Comparison of ENCODE assay signal across 8 cellular contexts in genomic region chr2:224520064-224520463, GRCh38.
A peak's percentile ranks its signal among the peaks of the same experiment; 100 is the strongest.
DNase-seq lines count a peak whose midpoint lies in the region; ATAC-seq, FAIRE-seq and TF ChIP-seq lines count a peak whose summit lies in the region.

No MANE protein-coding gene starts in this region.

- peaks cover 2% of the 10 kb centered on the region for H3K36me3 Mint-ChIP-seq in central memory CD8-positive, alpha-beta T cell (ENCODE audit: insufficient read depth)

- DNase-seq in GM12892 (ENCODE audit: insufficient read length) (no peak), LHCN-M2 (ENCODE audit: low read depth) (peak; percentile 72), stromal cell of bone marrow (ENCODE audit: low read depth) (peak; percentile 54), tibial nerve (ENCODE audit: low spot score in 2 of 2) (no peak), NCI-H2171 treated with DMSO at 0.1 percent for 48 hours (lab: John Stamatoyannopoulos, UW) (no peak), NCI-H69 (lab: John Stamatoyannopoulos, UW) (no peak)
- DNase-seq in central memory CD8-positive, alpha-beta T cell (ENCODE audit: low spot score in 2 of 2): no peak

- FAIRE-seq in GM12892 (lab: Jason Lieb, UNC): peak; percentile 84

- WGBS in tibial nerve, 2 donors: 56 to 59% methylated on average over 1 of the region's 1 CpG

- peak overlapping the region in 1 of 4 donors; percentile 34 for H3K27ac ChIP-seq in tibial nerve

- ATAC-seq in GM21717 (IDR thresholded peaks at IDR 0.05; ENCODE audit: unreplicated experiment): peak; percentile 70
- peak; percentile 57 for ATAC-seq in central memory CD8-positive, alpha-beta T cell (replicated peaks; ENCODE audit: extremely low read depth, poor library complexity, severe bottlenecking)

- peak overlapping the region; percentile 63 for H3K27ac Mint-ChIP-seq in central memory CD8-positive, alpha-beta T cell (ENCODE audit: low read depth)

- H3K4me1 Mint-ChIP-seq in central memory CD8-positive, alpha-beta T cell: peaks cover 69% of the 10 kb centered on the region

- TF ChIP-seq POLR2A in GM12892 (IDR thresholded peaks at IDR 0.05; ENCODE audit: low read depth, low read length) (no peak), tibial nerve (IDR thresholded peaks at IDR 0.05) (no peak)

- no peaks in the 10 kb centered on the region for H3K27me3 Mint-ChIP-seq in central memory CD8-positive, alpha-beta T cell

- peak overlapping the region; percentile 23 for H3K4me3 Mint-ChIP-seq in central memory CD8-positive, alpha-beta T cell

- no peaks in the 10 kb centered on the region for H3K36me3 ChIP-seq in tibial nerve

- no peak overlapping the region for H3K4me3 ChIP-seq in tibial nerve

- H3K27me3 ChIP-seq in tibial nerve: no peaks in the 10 kb centered on the region

- peaks cover 0 to 68% (median 25%) of the 10 kb centered on the region in 4 donors for H3K4me1 ChIP-seq in tibial nerve

- no peak for TF ChIP-seq EP300 in tibial nerve (IDR thresholded peaks at IDR 0.05)

- H3K9me3 ChIP-seq in tibial nerve: no peaks in the 10 kb centered on the region

- no peak for TF ChIP-seq CTCF in tibial nerve (IDR thresholded peaks at IDR 0.05)

- no peaks in the 10 kb centered on the region for H3K9me3 Mint-ChIP-seq in central memory CD8-positive, alpha-beta T cell

Comparison
In these comparisons a context has a peak if more than half of its experiments do, and no peak if none do; other contexts are left out.
1. DNase-seq: peak in LHCN-M2 (single experiment) and stromal cell of bone marrow (single experiment); none in GM12892 (single experiment), central memory CD8-positive, alpha-beta T cell (0 of 2), tibial nerve (0 of 2), NCI-H2171 treated with DMSO at 0.1 percent for 48 hours (single experiment) and NCI-H69 (single experiment).